9 cellular contexts compared by ENCODE assay signal in the genomic region with DNA sequence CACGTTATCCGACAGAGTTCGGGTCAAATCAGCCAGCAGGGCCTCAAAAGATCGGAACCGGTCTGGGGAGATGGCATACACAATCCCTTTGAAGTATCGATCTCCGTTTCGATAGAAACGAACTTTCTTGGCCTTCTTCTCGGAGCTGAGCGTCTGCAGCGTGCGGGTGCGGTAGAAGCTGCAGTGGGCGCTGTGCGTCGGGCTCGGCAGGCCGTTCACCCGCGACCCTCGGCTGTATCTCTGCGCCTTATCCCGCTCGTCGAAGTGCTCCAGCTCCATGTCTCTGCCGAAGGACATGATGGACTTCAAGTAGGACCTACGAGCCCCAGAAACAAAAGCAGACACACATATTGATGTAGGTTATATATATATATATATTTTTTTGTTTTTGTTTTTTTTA. TPM values are rescaled to one million over a fixed set of nuclear protein-coding genes. Genes with fewer than 3 reads are reported as not detected.
"Had no signal": no experiment of that assay in that cellular context is flagged by ENCODE, and none has a peak within 500 bp of the region (broad histone marks: within the 10 kb centered on the region; RNA-seq: fewer than 3 reads in every experiment).

No MANE protein-coding gene starts in this region.

- H3K27ac Mint-ChIP-seq: IgD-negative memory B cell had no signal

- H3K4me3 Mint-ChIP-seq: IgD-negative memory B cell had no signal

- ATAC-seq: HepG2, K562 had no signal

- H3K27ac ChIP-seq: HL-60 had no signal

- DNase-seq: IMR-90, KBM-7, KG1 had no signal

- FAIRE-seq: HepG2, HTR-8/SVneo, K562 had no signal

- H3K36me3 Mint-ChIP-seq: IgD-negative memory B cell had no signal

- H3K4me3 ChIP-seq: K562 had no signal

RNA-seq across cellular contexts. Expression of a gene that starts 5.3 kb away (rescaled TPM):
- total RNA-seq: HepG2, HT-29 had no signal
- polyA plus RNA-seq: HepG2, IgD-negative memory B cell, K562 had no signal
